ENCODE assay signal across 33 cellular contexts in genomic region chr13:84885868-84886267, GRCh38.
"Had no signal": no experiment of that assay in that cellular context is flagged by ENCODE, and none has a peak within 500 bp of the region (broad histone marks: within the 10 kb centered on the region; RNA-seq: fewer than 3 reads in every experiment).

No MANE protein-coding gene starts in this region.

- H3K4me3 ChIP-seq: adrenal gland, ascending aorta, body of pancreas, breast epithelium, cardiac muscle cell had no signal

- DNase-seq: activated effector memory CD4-positive, alpha-beta T cell treated with anti-CD3 and anti-CD28 coated beads, Interleukin-2, amount 50 U/mL, for 16 hours; activated effector memory CD4-positive, alpha-beta T cell treated with Interleukin-2 at 50 U/mL for 16 hours; activated gamma-delta T cell; activated gamma-delta T cell treated with Interleukin-2 at 50 U/mL for 16 hours; activated naive CD4-positive, alpha-beta T cell; activated naive CD4-positive, alpha-beta T cell treated with anti-CD3 and anti-CD28 coated beads for 36 hours; activated naive CD4-positive, alpha-beta T cell treated with anti-CD3 and anti-CD28 coated beads, Interleukin-2, amount 10 ng/mL, durations not matched to agents 7 days and 5 days; activated naive CD4-positive, alpha-beta T cell treated with anti-CD3 and anti-CD28 coated beads, Interleukin-2, amount 50 U/mL, for 16 hours; activated naive CD4-positive, alpha-beta T cell treated with Interleukin-2 at 50 U/mL for 16 hours; activated naive CD8-positive, alpha-beta T cell treated with anti-CD3 and anti-CD28 coated beads for 36 hours; activated naive CD8-positive, alpha-beta T cell treated with anti-CD3 and anti-CD28 coated beads, Interleukin-2, amount 10 ng/mL, durations not matched to agents 7 days and 5 days; activated naive CD8-positive, alpha-beta T cell treated with anti-CD3 and anti-CD28 coated beads, Interleukin-2, amount 50 U/mL, for 24 hours; activated T-cell treated with anti-CD3 and anti-CD28 coated beads, Interleukin-2, amount 50 U/mL, for 24 hours; activated T-cell treated with anti-CD3 and anti-CD28 coated beads, Interleukin-2, amount 50 U/mL, for 4 hours; activated T-cell treated with anti-CD3 and anti-CD28 coated beads, Interleukin-2, amount 50 U/mL, for 48 hours; activated T-cell treated with anti-CD3 and anti-CD28 coated beads, Interleukin-2, amount 50 U/mL, for 72 hours; adrenal gland; amniotic stem cell; amygdala; anterior cingulate cortex; aorta; body of pancreas; brain microvascular endothelial cell; caudate nucleus; central memory CD4-positive, alpha-beta T cell; cerebellar nuclear complex had no signal

- H3K27me3 ChIP-seq: adrenal gland, ascending aorta, body of pancreas, brain microvascular endothelial cell, cardiac muscle cell had no signal

- H3K36me3 ChIP-seq: adrenal gland, ascending aorta, brain microvascular endothelial cell, breast epithelium, cardiac muscle cell had no signal

- H3K9me3 ChIP-seq: adrenal gland, ascending aorta, body of pancreas, breast epithelium had no signal

- ATAC-seq: activated naive CD4-positive, alpha-beta T cell treated with anti-CD3 and anti-CD28 coated beads, Interleukin-2, amount 50 U/mL, for 72 hours; activated naive CD8-positive, alpha-beta T cell treated with anti-CD3 and anti-CD28 coated beads, Interleukin-2, amount 50 U/mL, for 24 hours; activated T-cell treated with anti-CD3 and anti-CD28 coated beads, Interleukin-2, amount 50 U/mL, for 4 hours; activated T-cell treated with anti-CD3 and anti-CD28 coated beads, Interleukin-2, amount 50 U/mL, for 72 hours; activated T-helper 17 cell treated with anti-CD3 and anti-CD28 coated beads, Interleukin-2, amount 50 U/mL, for 72 hours; body of pancreas had no signal

- FAIRE-seq: astrocyte, bronchial epithelial cell had no signal

- H3K4me1 ChIP-seq: adrenal gland, ascending aorta, body of pancreas, breast epithelium had no signal

- H3K27ac ChIP-seq: adrenal gland, ascending aorta, body of pancreas, brain microvascular endothelial cell, breast epithelium, cardiac muscle cell had no signal
